Comparison of ENCODE assay signal across 19 cellular contexts in genomic region chr3:15303728-15304127, GRCh38. TPM values are rescaled to one million over a fixed set of nuclear protein-coding genes. Genes with fewer than 3 reads are reported as not detected.
DNase-seq lines count a peak whose midpoint lies in the region; ATAC-seq and TF ChIP-seq lines count a peak whose summit lies in the region.
"Had no signal": no experiment of that assay in that cellular context is flagged by ENCODE, and none has a peak within 500 bp of the region (broad histone marks: within the 10 kb centered on the region; RNA-seq: fewer than 3 reads in every experiment).

No MANE protein-coding gene starts in this region.

- TF ChIP-seq CTCF in right atrium auricular region (IDR thresholded peaks at IDR 0.05) (no peak), chondrocyte (IDR thresholded peaks at IDR 0.05) (no peak)

- no peak overlapping the region for H3K27ac ChIP-seq in right atrium auricular region
- H3K27ac ChIP-seq: upper lobe of right lung had no signal

- peak; percentile 69 for ATAC-seq in Right ventricle myocardium inferior
- no peak for ATAC-seq in activated T-helper 17 cell treated with anti-CD3 and anti-CD28 coated beads, Interleukin-2, amount 50 U/mL, for 72 hours (replicated peaks)
- no peak for ATAC-seq in memory B cell (ENCODE audit: low read depth)
- ATAC-seq in HG03354 (IDR thresholded peaks at IDR 0.05; ENCODE audit: poor library complexity, severe bottlenecking, unreplicated experiment): no peak
- ATAC-seq: stimulated activated naive B cell treated with anti-CD40 and anti-IgM and Interleukin-4, amounts not matched to agents 10 μg/mL and 1 μg/mL and 100 μg/mL, for 72 hours had no signal

- H3K4me3 Mint-ChIP-seq in activated T-helper 17 cell treated with anti-CD3 and anti-CD28 coated beads, Interleukin-2, amount 50 U/mL, for 72 hours: no peak overlapping the region
- H3K4me3 Mint-ChIP-seq in memory B cell: no peak overlapping the region
- H3K4me3 Mint-ChIP-seq in chondrocyte (ENCODE audit: unreplicated experiment): no peak overlapping the region
- H3K4me3 Mint-ChIP-seq: stimulated activated naive B cell treated with anti-CD40 and anti-IgM and Interleukin-4, amounts not matched to agents 10 μg/mL and 1 μg/mL and 100 μg/mL, for 72 hours had no signal

- intact Hi-C loops in Right ventricle myocardium inferior (cut with DNase I): no loop called here

- H3K36me3 ChIP-seq in right atrium auricular region: peaks cover 22% of the 10 kb centered on the region

- H3K27me3 ChIP-seq in right atrium auricular region: no peaks in the 10 kb centered on the region
- H3K27me3 ChIP-seq: upper lobe of right lung had no signal

- H3K27ac Mint-ChIP-seq in activated T-helper 17 cell treated with anti-CD3 and anti-CD28 coated beads, Interleukin-2, amount 50 U/mL, for 72 hours: peak overlapping the region; percentile 20
- H3K27ac Mint-ChIP-seq in memory B cell (peak overlapping the region; percentile 42), chondrocyte (ENCODE audit: unreplicated experiment) (no peak overlapping the region)
- H3K27ac Mint-ChIP-seq: stimulated activated naive B cell treated with anti-CD40 and anti-IgM and Interleukin-4, amounts not matched to agents 10 μg/mL and 1 μg/mL and 100 μg/mL, for 72 hours had no signal

- H3K36me3 Mint-ChIP-seq in activated T-helper 17 cell treated with anti-CD3 and anti-CD28 coated beads, Interleukin-2, amount 50 U/mL, for 72 hours (ENCODE audit: low read depth): peaks cover 49% of the 10 kb centered on the region
- H3K36me3 Mint-ChIP-seq in memory B cell (peaks cover 32% of the 10 kb centered on the region), chondrocyte (ENCODE audit: low read depth) (peaks cover 6% of the 10 kb centered on the region)

- DNase-seq in Right ventricle myocardium inferior (ENCODE audit: missing footprints) (no peak), right atrium auricular region (ENCODE audit: low spot score) (no peak), memory B cell (ENCODE audit: low spot score in 2 of 2) (no peak), chondrocyte (ENCODE audit: low spot score) (no peak), HUDEP-2 (lab: John Stamatoyannopoulos, UW; ENCODE audit: unreplicated experiment in 76 of 76) (no peak)
- DNase-seq: amygdala; Calu3; effector CD8-positive, alpha-beta T cell; EL; glutamatergic neuron; mammary epithelial cell; NCI-H1048; NCI-H2107; NCI-H526 treated with DMSO at 0.1 percent for 48 hours; SHP77 treated with DMSO at 0.1 percent for 48 hours; stimulated activated naive B cell treated with anti-CD40 and anti-IgM and Interleukin-4, amounts not matched to agents 10 μg/mL and 1 μg/mL and 100 μg/mL, for 72 hours; upper lobe of right lung had no signal

- H3K9me3 Mint-ChIP-seq in activated T-helper 17 cell treated with anti-CD3 and anti-CD28 coated beads, Interleukin-2, amount 50 U/mL, for 72 hours: no peaks in the 10 kb centered on the region
- H3K9me3 Mint-ChIP-seq in memory B cell: no peaks in the 10 kb centered on the region
- H3K9me3 Mint-ChIP-seq in chondrocyte (ENCODE audit: low read depth): no peaks in the 10 kb centered on the region
- H3K9me3 Mint-ChIP-seq: stimulated activated naive B cell treated with anti-CD40 and anti-IgM and Interleukin-4, amounts not matched to agents 10 μg/mL and 1 μg/mL and 100 μg/mL, for 72 hours had no signal

- no peaks in the 10 kb centered on the region for H3K9me3 ChIP-seq in right atrium auricular region
- H3K9me3 ChIP-seq: upper lobe of right lung had no signal

- peaks cover 39% of the 10 kb centered on the region for H3K4me1 Mint-ChIP-seq in activated T-helper 17 cell treated with anti-CD3 and anti-CD28 coated beads, Interleukin-2, amount 50 U/mL, for 72 hours
- peaks cover 51% of the 10 kb centered on the region for H3K4me1 Mint-ChIP-seq in memory B cell
- peaks cover 12% of the 10 kb centered on the region for H3K4me1 Mint-ChIP-seq in chondrocyte (ENCODE audit: low read depth)

- H3K27me3 Mint-ChIP-seq in activated T-helper 17 cell treated with anti-CD3 and anti-CD28 coated beads, Interleukin-2, amount 50 U/mL, for 72 hours: no peaks in the 10 kb centered on the region
- H3K27me3 Mint-ChIP-seq in memory B cell (no peaks in the 10 kb centered on the region), chondrocyte (ENCODE audit: low read depth) (no peaks in the 10 kb centered on the region)
- H3K27me3 Mint-ChIP-seq: stimulated activated naive B cell treated with anti-CD40 and anti-IgM and Interleukin-4, amounts not matched to agents 10 μg/mL and 1 μg/mL and 100 μg/mL, for 72 hours had no signal

- H3K4me1 ChIP-seq in right atrium auricular region: peaks cover 0 to 21% of the 10 kb centered on the region in 2 donors

- no peak overlapping the region for H3K4me3 ChIP-seq in right atrium auricular region
- H3K4me3 ChIP-seq: upper lobe of right lung had no signal

RNA-seq across cellular contexts. Expression of gene SH3BP5, which starts 28.7 kb away (rescaled TPM):
- total RNA-seq in Right ventricle myocardium inferior (11.7 TPM), right atrium auricular region (10 to 100 TPM; 14.4 to 18.4 TPM), chondrocyte (12.2 to 13.5 TPM (median 13.3 TPM) in 3 replicates)
- total RNA-seq in activated T-helper 17 cell treated with anti-CD3 and anti-CD28 coated beads, Interleukin-2, amount 50 U/mL, for 72 hours: 10 to 100 TPM; 20.2 to 24.6 TPM
